Comparison of ENCODE assay signal across 24 cellular contexts in genomic region chr1:221509575-221510360, GRCh38.
DNase-seq lines count a peak whose midpoint lies in the region; ATAC-seq and TF ChIP-seq lines count a peak whose summit lies in the region.
"Had no signal": no experiment of that assay in that cellular context is flagged by ENCODE, and none has a peak within 500 bp of the region (broad histone marks: within the 10 kb centered on the region; RNA-seq: fewer than 3 reads in every experiment).

No MANE protein-coding gene starts in this region.

- BruUV-seq in MCF 10A (replicated peaks; lab: Mats Ljungman, UMichigan) = no TSS peak

- peaks cover 8% of the 10 kb centered on the region for H3K4me1 Mint-ChIP-seq in MCF 10A (ENCODE audit: insufficient read depth, unreplicated experiment)
- H3K4me1 Mint-ChIP-seq in T-helper 2 cell treated with Interferon-gamma antibody and Interleukin-4, amounts not matched to agents 5 μg/mL and 100 μg/mL, for 36 hours (ENCODE audit: low read depth) = no peaks in the 10 kb centered on the region
- H3K4me1 Mint-ChIP-seq: activated T-helper 17 cell treated with anti-CD3 and anti-CD28 coated beads, Interleukin-2, amount 50 U/mL, for 72 hours; CD4-positive, CD25-positive, alpha-beta regulatory T cell had no signal

- intact Hi-C loops in MCF 10A (cut with micrococcal nuclease) (no loop called here), breast epithelium (cut with DNase I; ENCODE audit: low total_unique reads) (no loop called here)

- peaks cover 6 to 10% of the 10 kb centered on the region in 2 donors for H3K9me3 ChIP-seq in breast epithelium
- H3K9me3 ChIP-seq: colonic mucosa, HAP-1, right lobe of liver had no signal

- no peaks in the 10 kb centered on the region for H3K4me1 ChIP-seq in breast epithelium
- H3K4me1 ChIP-seq: A549, colonic mucosa, gastroesophageal sphincter, left lung, right lobe of liver, stomach had no signal

- TF ChIP-seq CTCF in MCF 10A (IDR thresholded peaks at IDR 0.05; ENCODE audit: unreplicated experiment) (no peak), breast epithelium (IDR thresholded peaks at IDR 0.05) (no peak), retinal pigment epithelial cell (conservative IDR thresholded peaks at IDR 0.05; ENCODE audit: low read depth, low read length) (no peak)

- no peaks in the 10 kb centered on the region for H3K27me3 ChIP-seq in breast epithelium
- H3K27me3 ChIP-seq: colonic mucosa, gastroesophageal sphincter, left lung, right lobe of liver, stomach had no signal

- POLR2A ChIA-PET in MCF 10A (lab: Yijun Ruan, JAX) = interaction anchor here (0.8 to 2.2 kb wide), 6 partner anchors 18 to 232 kb away, joined by 3 to 6 read pairs (median 4); partner anchors contain the start of gene DUSP10

- no peak overlapping the region for H3K27ac Mint-ChIP-seq in MCF 10A (ENCODE audit: low read depth, unreplicated experiment)
- H3K27ac Mint-ChIP-seq in T-helper 2 cell treated with Interferon-gamma antibody and Interleukin-4, amounts not matched to agents 5 μg/mL and 100 μg/mL, for 36 hours = no peak overlapping the region
- H3K27ac Mint-ChIP-seq: activated T-helper 17 cell treated with anti-CD3 and anti-CD28 coated beads, Interleukin-2, amount 50 U/mL, for 72 hours; CD4-positive, CD25-positive, alpha-beta regulatory T cell had no signal

- CTCF ChIA-PET in MCF 10A (lab: Yijun Ruan, JAX) = interaction anchor here (0.6 to 1.3 kb wide), 10 partner anchors 9 to 946 kb away, joined by 3 to 6 read pairs (median 3); no protein-coding TSS in a partner anchor

- H3K4me3 ChIP-seq in breast epithelium (no peak overlapping the region), retinal pigment epithelial cell (ENCODE audit: low read length) (no peak overlapping the region)
- H3K4me3 ChIP-seq: A549, colonic mucosa, gastroesophageal sphincter, HAP-1, left lung, right lobe of liver, stomach had no signal

- peak; percentile 64 for ATAC-seq in GM21723 (IDR thresholded peaks at IDR 0.05; ENCODE audit: unreplicated experiment)
- ATAC-seq: A549; activated T-helper 17 cell treated with anti-CD3 and anti-CD28 coated beads, Interleukin-2, amount 50 U/mL, for 72 hours; gastroesophageal sphincter; left lung had no signal

- DNase-seq in MCF 10A (ENCODE audit: unreplicated experiment) = peak; percentile 28
- DNase-seq in breast epithelium (ENCODE audit: low spot score in 2 of 2) = no peak
- DNase-seq in OCI-M1 (lab: John Stamatoyannopoulos, UW) = peak; percentile 22
- DNase-seq in retinal pigment epithelial cell (ENCODE audit: low read depth) = peak; percentile 25
- DNase-seq in T-helper 2 cell treated with Interferon-gamma antibody and Interleukin-4, amounts not matched to agents 5 μg/mL and 100 μg/mL, for 36 hours (ENCODE audit: low spot score) = no peak
- no peak for DNase-seq in activated effector memory CD4-positive, alpha-beta T cell treated with Interleukin-2 at 50 U/mL for 16 hours
- DNase-seq in occipital lobe (lab: John Stamatoyannopoulos, UW) = no peak
- DNase-seq: amniotic stem cell; CD4-positive, CD25-positive, alpha-beta regulatory T cell; colonic mucosa; DMS79; Kasumi-1; left lung; NCI-H146; NCI-H226; right lobe of liver; stimulated activated CD4-positive, alpha-beta T cell treated with anti-CD3 and anti-CD28 coated beads, Interleukin-1b, Interleukin-23, amount 100 ng/mL, for 48 hours; stomach; T-helper 2 cell had no signal

- no peak overlapping the region for H3K27ac ChIP-seq in breast epithelium
- H3K27ac ChIP-seq: A549, colonic mucosa, gastroesophageal sphincter, left lung, right lobe of liver, stomach had no signal

- peaks cover 10% of the 10 kb centered on the region for H3K9me3 Mint-ChIP-seq in MCF 10A (ENCODE audit: unreplicated experiment)
- H3K9me3 Mint-ChIP-seq in T-helper 2 cell treated with Interferon-gamma antibody and Interleukin-4, amounts not matched to agents 5 μg/mL and 100 μg/mL, for 36 hours = peaks cover 8% of the 10 kb centered on the region

- TF ChIP-seq POLR2A in breast epithelium (IDR thresholded peaks at IDR 0.05) = no peak

- no peaks in the 10 kb centered on the region for H3K36me3 Mint-ChIP-seq in MCF 10A (ENCODE audit: insufficient read depth, unreplicated experiment)
- H3K36me3 Mint-ChIP-seq in T-helper 2 cell treated with Interferon-gamma antibody and Interleukin-4, amounts not matched to agents 5 μg/mL and 100 μg/mL, for 36 hours (ENCODE audit: low read depth) = no peaks in the 10 kb centered on the region

- no peaks in the 10 kb centered on the region for H3K27me3 Mint-ChIP-seq in MCF 10A (ENCODE audit: insufficient read depth, unreplicated experiment)
- H3K27me3 Mint-ChIP-seq in T-helper 2 cell treated with Interferon-gamma antibody and Interleukin-4, amounts not matched to agents 5 μg/mL and 100 μg/mL, for 36 hours (ENCODE audit: low read depth) = peaks cover 15% of the 10 kb centered on the region
- H3K27me3 Mint-ChIP-seq: activated T-helper 17 cell treated with anti-CD3 and anti-CD28 coated beads, Interleukin-2, amount 50 U/mL, for 72 hours had no signal

- H3K36me3 ChIP-seq in breast epithelium = no peaks in the 10 kb centered on the region
- H3K36me3 ChIP-seq: colonic mucosa, gastroesophageal sphincter, HAP-1, left lung, right lobe of liver, stomach had no signal

- H3K4me3 Mint-ChIP-seq in MCF 10A (ENCODE audit: unreplicated experiment) = no peak overlapping the region
- H3K4me3 Mint-ChIP-seq in T-helper 2 cell treated with Interferon-gamma antibody and Interleukin-4, amounts not matched to agents 5 μg/mL and 100 μg/mL, for 36 hours = no peak overlapping the region
- H3K4me3 Mint-ChIP-seq: activated T-helper 17 cell treated with anti-CD3 and anti-CD28 coated beads, Interleukin-2, amount 50 U/mL, for 72 hours; CD4-positive, CD25-positive, alpha-beta regulatory T cell had no signal

Comparison
In these comparisons a context has a peak if more than half of its experiments do, and no peak if none do; other contexts are left out.
1. DNase-seq: peak in MCF 10A (single experiment), OCI-M1 (single experiment) and retinal pigment epithelial cell (single experiment); none in breast epithelium (0 of 2), T-helper 2 cell treated with Interferon-gamma antibody and Interleukin-4, amounts not matched to agents 5 μg/mL and 100 μg/mL, for 36 hours (single experiment), activated effector memory CD4-positive, alpha-beta T cell treated with Interleukin-2 at 50 U/mL for 16 hours (single experiment) and occipital lobe (single experiment).